In genomic region chr11:118671254-118671653, GRCh38 we compare ENCODE assay signal across 10 cellular contexts. TPM values are rescaled to one million over a fixed set of nuclear protein-coding genes. Genes with fewer than 3 reads are reported as not detected.
"Had no signal": no experiment of that assay in that cellular context is flagged by ENCODE, and none has a peak within 500 bp of the region (broad histone marks: within the 10 kb centered on the region; RNA-seq: fewer than 3 reads in every experiment).

No MANE protein-coding gene starts in this region.

- ATAC-seq: GM23338 had no signal

- H3K9me3 Mint-ChIP-seq: HFFc6 had no signal

- H2AFZ ChIP-seq: GM23338 had no signal

- H3K4me2 ChIP-seq: GM23338 had no signal

- H3K4me3 ChIP-seq: GM23338 had no signal

- H3K4me3 Mint-ChIP-seq: GM23338, H9, HFFc6 had no signal

- H3K27ac ChIP-seq: HL-60 had no signal

- H3K27ac Mint-ChIP-seq: GM23338, H9, HFFc6 had no signal

- DNase-seq: H9, HCEC 1CT, HFFc6, IMR-90, KBM-7 had no signal

- FAIRE-seq: H1, H54 had no signal

RNA-seq across cellular contexts. Expression of gene TREH, which starts 8.2 kb away (rescaled TPM):
- total RNA-seq: GM23338, H1, H9, HT1080, IMR-90 had no signal
- polyA plus RNA-seq: IMR-90 had no signal
